28 cellular contexts compared by ENCODE assay signal in genomic region chr15:65923264-65923663, GRCh38.
"Had no signal": no experiment of that assay in that cellular context is flagged by ENCODE, and none has a peak within 500 bp of the region (broad histone marks: within the 10 kb centered on the region; RNA-seq: fewer than 3 reads in every experiment).

No MANE protein-coding gene starts in this region.

- FAIRE-seq: endometrium, islet of Langerhans, urothelium cell line had no signal

- H3K27ac ChIP-seq: coronary artery, esophagus squamous epithelium, heart right ventricle, left lung, ovary, psoas muscle, sigmoid colon, thoracic aorta, tibial nerve, upper lobe of left lung had no signal

- H3K4me1 ChIP-seq: esophagus squamous epithelium, left lung, psoas muscle, sigmoid colon, tibial nerve, upper lobe of left lung had no signal

- H3K4me3 ChIP-seq: coronary artery, esophagus squamous epithelium, heart right ventricle, left lung, ovary, psoas muscle, sigmoid colon, thoracic aorta, tibial nerve, upper lobe of left lung had no signal

- H3K36me3 ChIP-seq: esophagus squamous epithelium, ovary, sigmoid colon, thoracic aorta had no signal

- DNase-seq: dermis blood vessel endothelial cell; effector memory CD4-positive, alpha-beta T cell; erythroblast; esophagus squamous epithelium; foreskin melanocyte; glutamatergic neuron; heart right ventricle; hippocampal formation; left cardiac atrium; left lung; mesenchymal stem cell; midbrain; naive thymus-derived CD8-positive, alpha-beta T cell; occipital lobe; ovary; psoas muscle; right cardiac atrium; sigmoid colon; stimulated activated CD4-positive, alpha-beta T cell treated with anti-CD3 and anti-CD28 coated beads, Interleukin-2, amount 100 ng/mL, for 24 hours; stimulated activated CD4-positive, alpha-beta T cell treated with anti-CD3 and anti-CD28 coated beads, Interleukin-4, amount 100 ng/mL, for 4 hours; stimulated activated naive CD8-positive, alpha-beta T cell treated with anti-CD3 and anti-CD28 coated beads, Interleukin-15, Interleukin-2, amounts not matched to agents 100 U/mL and 50 U/mL, for 24 hours had no signal

- H3K9me3 ChIP-seq: esophagus squamous epithelium, heart right ventricle, left lung, ovary, psoas muscle, sigmoid colon, thoracic aorta, tibial nerve, upper lobe of left lung had no signal

- H3K27me3 ChIP-seq: esophagus squamous epithelium, heart right ventricle, left lung, ovary, sigmoid colon, tibial nerve, upper lobe of left lung had no signal
